20 cellular contexts compared by ENCODE assay signal in genomic region chr16:4452674-4453073, GRCh38. TPM values are rescaled to one million over a fixed set of nuclear protein-coding genes. Genes with fewer than 3 reads are reported as not detected.
DNase-seq lines count a peak whose midpoint lies in the region; ATAC-seq, FAIRE-seq and TF ChIP-seq lines count a peak whose summit lies in the region.
"Had no signal": no experiment of that assay in that cellular context is flagged by ENCODE, and none has a peak within 500 bp of the region (broad histone marks: within the 10 kb centered on the region; RNA-seq: fewer than 3 reads in every experiment).

No MANE protein-coding gene starts in this region.

- no peak overlapping the region for H3K4me3 ChIP-seq in body of pancreas
- H3K4me3 ChIP-seq: A549, GM23338 had no signal

- H3K4me3 Mint-ChIP-seq in activated naive CD4-positive, alpha-beta T cell treated with anti-CD3 and anti-CD28 coated beads for 36 hours, result no peak overlapping the region
- no peak overlapping the region for H3K4me3 Mint-ChIP-seq in memory B cell
- H3K4me3 Mint-ChIP-seq: GM23338 had no signal

- FAIRE-seq in GM12891 (lab: Jason Lieb, UNC), result peak; percentile 41
- FAIRE-seq: A549, G401.6, GM18507 had no signal

- 97 to 98% methylated on average over 5 of the region's 5 CpGs for WGBS in body of pancreas, 2 donors

- H3K27ac ChIP-seq in body of pancreas, result no peak overlapping the region
- H3K27ac ChIP-seq: A549, RWPE1 had no signal

- peaks cover 12 to 21% of the 10 kb centered on the region in 2 donors for H3K36me3 ChIP-seq in body of pancreas (replicated peaks in 1 of 2; ENCODE audit: insufficient read depth in 1 of 2, low read depth in 2 of 2)

- H3K27ac Mint-ChIP-seq in activated naive CD4-positive, alpha-beta T cell treated with anti-CD3 and anti-CD28 coated beads, Interleukin-2, amount 50 U/mL, for 72 hours, result peak overlapping the region; percentile 12 to 92
- H3K27ac Mint-ChIP-seq in activated naive CD4-positive, alpha-beta T cell treated with anti-CD3 and anti-CD28 coated beads for 36 hours, result no peak overlapping the region
- H3K27ac Mint-ChIP-seq in memory B cell, result peak overlapping the region; percentile 43
- H3K27ac Mint-ChIP-seq: GM23338 had no signal

- H3K27me3 ChIP-seq in body of pancreas, result no peaks in the 10 kb centered on the region
- H3K27me3 ChIP-seq: BE2C had no signal

- H3K36me3 Mint-ChIP-seq in activated naive CD4-positive, alpha-beta T cell treated with anti-CD3 and anti-CD28 coated beads, Interleukin-2, amount 50 U/mL, for 72 hours, result peaks cover 6 to 12% of the 10 kb centered on the region in 2 donors
- H3K36me3 Mint-ChIP-seq in activated naive CD4-positive, alpha-beta T cell treated with anti-CD3 and anti-CD28 coated beads for 36 hours (ENCODE audit: low read depth), result peaks cover 44% of the 10 kb centered on the region
- peaks cover 10% of the 10 kb centered on the region for H3K36me3 Mint-ChIP-seq in memory B cell

- no peaks in the 10 kb centered on the region for H3K27me3 Mint-ChIP-seq in activated naive CD4-positive, alpha-beta T cell treated with anti-CD3 and anti-CD28 coated beads for 36 hours (ENCODE audit: low read depth)
- no peaks in the 10 kb centered on the region for H3K27me3 Mint-ChIP-seq in memory B cell

- peaks cover 2% of the 10 kb centered on the region for H3K4me1 Mint-ChIP-seq in activated naive CD4-positive, alpha-beta T cell treated with anti-CD3 and anti-CD28 coated beads for 36 hours (ENCODE audit: low read depth)
- no peaks in the 10 kb centered on the region for H3K4me1 Mint-ChIP-seq in memory B cell

- no peak for DNase-seq in activated naive CD4-positive, alpha-beta T cell treated with anti-CD3 and anti-CD28 coated beads, Interleukin-2, amount 50 U/mL, for 72 hours (ENCODE audit: low spot score in 2 of 2)
- DNase-seq in activated naive CD4-positive, alpha-beta T cell treated with anti-CD3 and anti-CD28 coated beads for 36 hours, result no peak
- DNase-seq in GM12891 (ENCODE audit: insufficient read length, low spot score), result no peak
- no peak for DNase-seq in memory B cell (ENCODE audit: low spot score in 2 of 2)
- DNase-seq in body of pancreas, result no peak
- no peak for DNase-seq in NCI-H774 (lab: John Stamatoyannopoulos, UW)
- DNase-seq in NCI-H1092 (lab: John Stamatoyannopoulos, UW), result no peak
- DNase-seq: BE2C, HCEC 1CT, Kasumi-1, NCI-H1417, NCI-H1694 treated with DMSO at 0.1 percent for 48 hours, NCI-H510A, SIG-M5, SK-N-SH had no signal

- no peaks in the 10 kb centered on the region for H3K4me1 ChIP-seq in body of pancreas
- H3K4me1 ChIP-seq: BE2C had no signal

- H3K9me3 ChIP-seq in body of pancreas, result no peaks in the 10 kb centered on the region
- H3K9me3 ChIP-seq: A549, BE2C, SK-N-SH had no signal

- CTCF ChIA-PET in activated naive CD4-positive, alpha-beta T cell treated with anti-CD3 and anti-CD28 coated beads for 36 hours (lab: Charles Lee), result interaction anchor here (0.7 to 1.2 kb wide), 3 partner anchors 29 to 541 kb away, joined by 3 to 4 read pairs (median 3); no protein-coding TSS in a partner anchor

- TF ChIP-seq POLR2A in GM12891 (IDR thresholded peaks at IDR 0.05; ENCODE audit: low read depth, low read length) (no peak), body of pancreas (IDR thresholded peaks at IDR 0.05) (no peak)

- TF ChIP-seq CTCF in body of pancreas (IDR thresholded peaks at IDR 0.05), result no peak

- intact Hi-C loops in activated naive CD4-positive, alpha-beta T cell treated with anti-CD3 and anti-CD28 coated beads for 36 hours (cut with micrococcal nuclease), result no loop called here
- intact Hi-C loops in body of pancreas (cut with DNase I), result no loop called here

- no peak for ATAC-seq in activated naive CD4-positive, alpha-beta T cell treated with anti-CD3 and anti-CD28 coated beads, Interleukin-2, amount 50 U/mL, for 72 hours
- ATAC-seq in memory B cell (ENCODE audit: low read depth), result no peak
- no peak for ATAC-seq in body of pancreas
- ATAC-seq: A549, GM23338 had no signal

- H3K9me3 Mint-ChIP-seq in activated naive CD4-positive, alpha-beta T cell treated with anti-CD3 and anti-CD28 coated beads, Interleukin-2, amount 50 U/mL, for 72 hours, result no peaks in the 10 kb centered on the region
- H3K9me3 Mint-ChIP-seq in activated naive CD4-positive, alpha-beta T cell treated with anti-CD3 and anti-CD28 coated beads for 36 hours, result no peaks in the 10 kb centered on the region
- H3K9me3 Mint-ChIP-seq in memory B cell, result no peaks in the 10 kb centered on the region
- H3K9me3 Mint-ChIP-seq: GM23338 had no signal

TF ChIP-seq in GM12891, 5 proteins besides CTCF, POLR2A, EP300 and RAD21:
- TF ChIP-seq POLR2AphosphoS5 (IDR thresholded peaks at IDR 0.05; ENCODE audit: low read depth, low read length) (no peak), POU2F2 (IDR thresholded peaks at IDR 0.05; ENCODE audit: low read depth, low read length) (no peak), TAF1 (IDR thresholded peaks at IDR 0.05; ENCODE audit: low read depth, low read length) (no peak), SPI1 (IDR thresholded peaks at IDR 0.05; ENCODE audit: low read depth, low read length) (no peak), PAX5 (IDR thresholded peaks at IDR 0.05; ENCODE audit: insufficient read depth, low read length, severe bottlenecking) (no peak)

RNA-seq across cellular contexts. Expression of gene NMRAL1, which starts 21.8 kb away (rescaled TPM):
- total RNA-seq in activated naive CD4-positive, alpha-beta T cell treated with anti-CD3 and anti-CD28 coated beads, Interleukin-2, amount 50 U/mL, for 72 hours, result 10 to 100 TPM; 30.5 to 42.8 TPM
- total RNA-seq in activated naive CD4-positive, alpha-beta T cell treated with anti-CD3 and anti-CD28 coated beads for 36 hours, result 10 to 100 TPM; 30.5 to 30.8 TPM
- 61.8 TPM for polyA plus RNA-seq in GM12891 (2012; ENCODE audit: low read depth, missing spikeins)
- total RNA-seq in body of pancreas, result 10 to 100 TPM; 36.3 to 43.8 TPM

RNA-seq across cellular contexts. Expression of gene HMOX2, which starts 23.5 kb away (rescaled TPM):
- total RNA-seq in activated naive CD4-positive, alpha-beta T cell treated with anti-CD3 and anti-CD28 coated beads, Interleukin-2, amount 50 U/mL, for 72 hours, result 10 to 100 TPM; 32.5 to 56.4 TPM
- total RNA-seq in activated naive CD4-positive, alpha-beta T cell treated with anti-CD3 and anti-CD28 coated beads for 36 hours, result 10 to 100 TPM; 46.8 to 49.3 TPM
- 34.0 TPM for polyA plus RNA-seq in GM12891 (2012; ENCODE audit: low read depth, missing spikeins)
- total RNA-seq in body of pancreas, result 100 to 1,000 TPM in 1 of 2 donors, 10 to 100 TPM in 1; 18.4 to 115 TPM

RNA-seq across cellular contexts. Expression of gene DNAJA3, which starts 27.0 kb away (rescaled TPM):
- total RNA-seq in activated naive CD4-positive, alpha-beta T cell treated with anti-CD3 and anti-CD28 coated beads, Interleukin-2, amount 50 U/mL, for 72 hours, result 10 to 100 TPM; 66.2 to 79.2 TPM
- 10 to 100 TPM; 86.7 to 88.0 TPM for total RNA-seq in activated naive CD4-positive, alpha-beta T cell treated with anti-CD3 and anti-CD28 coated beads for 36 hours
- polyA plus RNA-seq in GM12891 (2012; ENCODE audit: low read depth, missing spikeins), result 34.2 TPM
- 10 to 100 TPM; 26.4 to 29.1 TPM for total RNA-seq in body of pancreas

RNA-seq across cellular contexts. Expression of gene CORO7, which starts 36.3 kb away (rescaled TPM):
- total RNA-seq in activated naive CD4-positive, alpha-beta T cell treated with anti-CD3 and anti-CD28 coated beads, Interleukin-2, amount 50 U/mL, for 72 hours, result 10 to 100 TPM; 52.5 to 65.9 TPM
- 10 to 100 TPM; 39.7 to 43.3 TPM for total RNA-seq in activated naive CD4-positive, alpha-beta T cell treated with anti-CD3 and anti-CD28 coated beads for 36 hours
- polyA plus RNA-seq in GM12891 (2012; ENCODE audit: low read depth, missing spikeins), result 37.8 TPM
- total RNA-seq in body of pancreas, result 10 to 100 TPM; 13.2 to 48.8 TPM
